In the genomic region with DNA sequence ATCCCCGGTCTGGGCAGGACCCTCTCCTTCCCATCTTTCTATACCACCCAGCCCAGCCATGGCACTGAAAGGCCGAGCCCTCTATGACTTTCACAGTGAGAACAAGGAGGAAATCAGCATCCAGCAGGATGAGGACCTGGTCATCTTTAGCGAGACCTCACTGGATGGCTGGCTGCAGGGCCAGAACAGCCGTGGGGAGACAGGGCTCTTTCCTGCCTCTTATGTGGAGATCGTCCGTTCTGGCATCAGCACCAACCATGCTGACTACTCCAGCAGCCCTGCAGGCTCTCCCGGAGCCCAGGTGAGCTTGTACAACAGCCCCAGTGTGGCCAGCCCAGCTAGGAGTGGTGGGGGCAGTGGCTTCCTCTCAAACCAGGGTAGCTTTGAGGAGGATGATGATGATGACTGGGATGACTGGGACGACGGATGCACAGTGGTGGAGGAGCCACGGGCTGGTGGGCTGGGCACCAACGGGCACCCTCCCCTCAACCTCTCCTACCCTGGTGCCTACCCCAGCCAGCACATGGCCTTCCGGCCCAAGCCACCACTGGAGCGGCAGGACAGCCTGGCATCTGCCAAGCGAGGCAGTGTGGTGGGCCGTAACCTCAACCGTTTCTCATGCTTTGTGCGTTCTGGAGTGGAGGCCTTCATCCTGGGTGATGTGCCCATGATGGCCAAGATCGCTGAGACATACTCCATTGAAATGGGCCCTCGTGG, we compare ENCODE assay signal across 10 cellular contexts. TPM values are rescaled to one million over a fixed set of nuclear protein-coding genes. Genes with fewer than 3 reads are reported as not detected.
A peak's percentile ranks its signal among the peaks of the same experiment; 100 is the strongest.
DNase-seq lines count a peak whose midpoint lies in the region; ATAC-seq, FAIRE-seq and TF ChIP-seq lines count a peak whose summit lies in the region.
"Had no signal": no experiment of that assay in that cellular context is flagged by ENCODE, and none has a peak within 500 bp of the region (broad histone marks: within the 10 kb centered on the region; RNA-seq: fewer than 3 reads in every experiment).

No MANE protein-coding gene starts in this region.

- no peak overlapping the region for H2AFZ ChIP-seq in K562 (ENCODE audit: low read depth, low read length)

- no peaks in the 10 kb centered on the region for H3K9me1 ChIP-seq in K562 (ENCODE audit: control insufficient read depth, insufficient read depth, low read length)

- intact Hi-C loops in K562 (cut with micrococcal nuclease), result no loop called here
- intact Hi-C loops in kidney (cut with DNase I), result no loop called here

- ATAC-seq in K562 (no peak), HG03571 (IDR thresholded peaks at IDR 0.05; ENCODE audit: unreplicated experiment) (no peak), HG02763 (IDR thresholded peaks at IDR 0.05; ENCODE audit: unreplicated experiment) (no peak)

- BruUV-seq in K562 (replicated peaks; lab: Mats Ljungman, UMichigan), result no TSS peak

- POLR2A ChIA-PET in K562 (lab: Yijun Ruan, JAX), result interaction anchor here (1.0 to 4.3 kb wide), 3 partner anchors 8 to 195 kb away, joined by 3 to 20 read pairs (median 4); a partner anchor contains a TSS

- in situ Hi-C loops in K562 (cut with MboI), result no loop called here

- TF ChIP-seq POLR2A in K562 (conservative IDR thresholded peaks at IDR 0.05), result no peak

- TF ChIP-seq RAD21 in K562 (CRISPR knock-in tag; conservative IDR thresholded peaks at IDR 0.05 in 1 of 2, IDR thresholded peaks at IDR 0.05 in 1 of 2), result no peak

- H3K27ac ChIP-seq in K562 (ENCODE audit: extremely low read depth, low read depth, low read length) (no peak overlapping the region), kidney (ENCODE audit: low read depth in 2 of 2, low read length in 2 of 2) (peak overlapping the region; percentile 96), stomach smooth muscle (ENCODE audit: low read length) (peak overlapping the region; percentile 97)
- H3K27ac ChIP-seq: HL-60 had no signal

- H3K4me2 ChIP-seq in K562 (ENCODE audit: insufficient read depth, low read length), result peak overlapping the region; percentile 96

- 80% methylated on average over 18 of the region's 19 CpGs for WGBS in K562 (ENCODE audit: insufficient coverage, low coverage, missing lambda C conversion rate)

- H3K79me2 ChIP-seq in K562 (ENCODE audit: control insufficient read depth, insufficient read depth, low read length), result peaks cover 72% of the 10 kb centered on the region

- H3K4me1 ChIP-seq in K562 (replicated peaks in 1 of 2; ENCODE audit: control insufficient read depth in 2 of 2, insufficient read depth in 2 of 2, low read length in 2 of 2), result peaks cover 50 to 68% of the 10 kb centered on the region in 2 experiments
- peaks cover 38 to 53% of the 10 kb centered on the region in 2 donors for H3K4me1 ChIP-seq in kidney (ENCODE audit: control insufficient read depth in 1 of 2, insufficient read depth in 1 of 2, low read depth in 1 of 2, low read length in 2 of 2)
- H3K4me1 ChIP-seq in stomach smooth muscle (ENCODE audit: control insufficient read depth, insufficient read depth, low read length), result peaks cover 66% of the 10 kb centered on the region

- H3K9ac ChIP-seq in K562 (ENCODE audit: insufficient read depth in 1 of 2, low read depth in 2 of 2, low read length in 2 of 2), result peak overlapping the region; percentile 86 to 97; a peak in 3 of 4 replicates
- peak overlapping the region; percentile 49 to 99 for H3K9ac ChIP-seq in kidney (ENCODE audit: low read length in 2 of 2)
- H3K9ac ChIP-seq in stomach smooth muscle (ENCODE audit: low read length in 2 of 2), result peak overlapping the region; percentile 77 to 90

- no peak for DNase-seq in LNCaP clone FGC (ENCODE audit: low read depth)
- no peak for DNase-seq in K562 (ENCODE audit: extremely low read depth in 1 of 4, low spot score in 3 of 4)
- no peak for DNase-seq in kidney
- no peak for DNase-seq in hypothalamus (lab: John Stamatoyannopoulos, UW)
- no peak for DNase-seq in middle frontal gyrus (ENCODE audit: extremely low spot score, low spot score)
- DNase-seq: stimulated activated CD4-positive, alpha-beta T cell treated with anti-CD3 and anti-CD28 coated beads, Interleukin-4, amount 100 ng/mL, for 4 hours had no signal

- H3K27me3 ChIP-seq in K562 (ENCODE audit: control insufficient read depth in 2 of 2, insufficient read depth in 2 of 2, low read length in 2 of 2) (no peaks in the 10 kb centered on the region), stomach smooth muscle (ENCODE audit: control insufficient read depth in 1 of 2, insufficient read depth in 2 of 2, low read length in 2 of 2) (no peaks in the 10 kb centered on the region)

- H3K9me3 ChIP-seq in K562 (replicated peaks; ENCODE audit: control insufficient read depth, insufficient read depth, low read depth, low read length) (no peaks in the 10 kb centered on the region), kidney (ENCODE audit: control insufficient read depth in 1 of 2, low read length in 2 of 2) (no peaks in the 10 kb centered on the region), stomach smooth muscle (ENCODE audit: control insufficient read depth in 2 of 2, low read length in 2 of 2) (no peaks in the 10 kb centered on the region)

- no peak for TF ChIP-seq EP300 in K562 (IDR thresholded peaks at IDR 0.05; ENCODE audit: low read length)

- peaks cover 18% of the 10 kb centered on the region; the same call in 2 of the 3 replicates for H3K36me3 ChIP-seq in K562 (ENCODE audit: control insufficient read depth, insufficient read depth, low read length)
- H3K36me3 ChIP-seq in kidney (ENCODE audit: control insufficient read depth in 1 of 2, insufficient read depth in 2 of 2, low read length in 2 of 2), result peaks cover 0 to 6% of the 10 kb centered on the region in 2 donors
- H3K36me3 ChIP-seq in stomach smooth muscle (ENCODE audit: control insufficient read depth in 2 of 2, insufficient read depth in 2 of 2, low read length in 2 of 2), result peaks cover 3 to 7% of the 10 kb centered on the region in 2 donors

- FAIRE-seq in K562 (lab: Jason Lieb, UNC) (no peak), kidney (lab: Jason Lieb, UNC) (no peak)

- H3K4me3 ChIP-seq in LNCaP clone FGC (ENCODE audit: low read depth, low read length), result peak overlapping the region; percentile 91
- peak overlapping the region; percentile 79 for H3K4me3 ChIP-seq in K562
- peak overlapping the region; percentile 93 to 96 for H3K4me3 ChIP-seq in kidney (ENCODE audit: low read length in 2 of 2)
- H3K4me3 ChIP-seq in stomach smooth muscle (ENCODE audit: low read length in 2 of 2), result peak overlapping the region; percentile 61 to 95

- H4K20me1 ChIP-seq in K562 (replicated peaks; ENCODE audit: control insufficient read depth, insufficient read depth, low read length), result no peaks in the 10 kb centered on the region

- CTCF ChIA-PET in K562 (lab: Yijun Ruan, JAX; ENCODE audit: low intra/inter-chr PET ratio), result no interaction called here

- TF ChIP-seq CTCF in LNCaP clone FGC (IDR thresholded peaks at IDR 0.05; ENCODE audit: control insufficient read depth, extremely low read depth, insufficient read depth) (no peak), K562 (IDR thresholded peaks at IDR 0.05 in 2 of 3, conservative IDR thresholded peaks at IDR 0.05 in 1 of 3; ENCODE audit: insufficient read depth in 2 of 3, low read depth in 1 of 3, low read length in 3 of 3) (no peak), kidney (IDR thresholded peaks at IDR 0.05; ENCODE audit: borderline replicate concordance, extremely low read depth, insufficient read depth) (no peak)

RNA-seq across cellular contexts. Expression of a gene that starts 1.5 kb away (rescaled TPM):
- total RNA-seq in K562 (2011; cell fraction: chromatin; rRNA removed; ENCODE audit: low replicate concordance), result 12.7 and 30.2 TPM in 2 replicates
- total RNA-seq in K562 (2011; cell fraction: nucleolus; rRNA removed), result 20.0 and 22.7 TPM in 2 replicates
- 17.2 and 19.9 TPM in 2 replicates for total RNA-seq in K562 (2011; cell fraction: nucleoplasm; rRNA removed)
- total RNA-seq in K562 (2014; rRNA removed), result 10.0 and 13.0 TPM in 2 replicates
- 4.3 and 4.7 TPM in 2 replicates for total RNA-seq in K562 (2014; rRNA removed; fragmentation: Illumina TruSeq; extraction: Trizol)
- total RNA-seq in K562 (2015; rRNA removed; fragmentation: Illumina TruSeq; extraction: Trizol), result 8.3 and 8.8 TPM in 2 replicates
- 14.1 and 14.8 TPM in 2 replicates for total RNA-seq in K562 (2021)
- 7.9 and 8.2 TPM in 2 replicates for polyA plus RNA-seq in K562 (2011; rRNA removed)
- 9.2 and 11.6 TPM in 2 replicates for polyA plus RNA-seq in K562 (2011; cell fraction: cytosol; rRNA removed)
- 16.8 and 25.3 TPM in 2 replicates for polyA plus RNA-seq in K562 (2011; cell fraction: nucleus; rRNA removed)
- 11.0 and 16.8 TPM in 2 replicates for polyA plus RNA-seq in K562 (2012)
- 10.1 TPM in 2 replicates for polyA plus RNA-seq in K562 (2014; fragmentation: Illumina TruSeq; extraction: Trizol)
- polyA plus RNA-seq in K562 (2014; fragmentation: Nextera tagmentation; extraction: Ambion mirVana), result 1 to 10 TPM; 1.4 to 1.8 TPM
- 7.5 and 8.3 TPM in 2 replicates for polyA plus RNA-seq in K562 (2014; rRNA removed)
- 10.9 and 12.8 TPM in 2 replicates for polyA minus RNA-seq in K562 (2011; rRNA and poly(A)+ RNA removed)
- polyA minus RNA-seq in K562 (2011; cell fraction: cytosol; rRNA and poly(A)+ RNA removed), result 11.5 and 12.8 TPM in 2 replicates
- polyA minus RNA-seq in K562 (2011; cell fraction: nucleus; rRNA and poly(A)+ RNA removed), result 10.5 and 12.7 TPM in 2 replicates
- total RNA-seq in kidney, result 20.2 TPM
- 14.2 TPM for polyA plus RNA-seq in kidney (ENCODE audit: insufficient read depth, low read depth, low replicate concordance)

RNA-seq across cellular contexts. Expression of a gene that starts 9.2 kb away (rescaled TPM):
- 30.2 and 42.6 TPM in 2 replicates for total RNA-seq in K562 (2011; cell fraction: chromatin; rRNA removed; ENCODE audit: low replicate concordance)
- total RNA-seq in K562 (2011; cell fraction: nucleolus; rRNA removed), result 67.6 and 76.2 TPM in 2 replicates
- total RNA-seq in K562 (2011; cell fraction: nucleoplasm; rRNA removed), result 56.2 and 65.3 TPM in 2 replicates
- 140 and 159 TPM in 2 replicates for total RNA-seq in K562 (2014; rRNA removed)
- total RNA-seq in K562 (2014; rRNA removed; fragmentation: Illumina TruSeq; extraction: Trizol), result 74.4 and 74.6 TPM in 2 replicates
- 87.6 and 93.6 TPM in 2 replicates for total RNA-seq in K562 (2015; rRNA removed; fragmentation: Illumina TruSeq; extraction: Trizol)
- 113 and 124 TPM in 2 replicates for total RNA-seq in K562 (2021)
- 58.5 and 68.3 TPM in 2 replicates for polyA plus RNA-seq in K562 (2011; rRNA removed)
- 92.2 and 249 TPM in 2 replicates for polyA plus RNA-seq in K562 (2011; cell fraction: cytosol; rRNA removed)
- polyA plus RNA-seq in K562 (2011; cell fraction: nucleus; rRNA removed), result 55.6 and 61.8 TPM in 2 replicates
- polyA plus RNA-seq in K562 (2012), result 84.1 and 118 TPM in 2 replicates
- polyA plus RNA-seq in K562 (2014; fragmentation: Illumina TruSeq; extraction: Trizol), result 44.5 and 47.1 TPM in 2 replicates
- 10 to 100 TPM; 14.5 to 15.5 TPM for polyA plus RNA-seq in K562 (2014; fragmentation: Nextera tagmentation; extraction: Ambion mirVana)
- polyA plus RNA-seq in K562 (2014; rRNA removed), result 160 and 161 TPM in 2 replicates
- polyA minus RNA-seq in K562 (2011; rRNA and poly(A)+ RNA removed), result 15.4 and 19.4 TPM in 2 replicates
- polyA minus RNA-seq in K562 (2011; cell fraction: cytosol; rRNA and poly(A)+ RNA removed), result 32.6 and 34.2 TPM in 2 replicates
- polyA minus RNA-seq in K562 (2011; cell fraction: nucleus; rRNA and poly(A)+ RNA removed), result 26.5 and 42.5 TPM in 2 replicates
- total RNA-seq in kidney, result 52.0 TPM
- 95.0 TPM for polyA plus RNA-seq in kidney (ENCODE audit: insufficient read depth, low read depth, low replicate concordance)

RNA-seq across cellular contexts. Expression of a gene that starts 23.7 kb away (rescaled TPM):
- 34.5 and 36.5 TPM in 2 replicates for total RNA-seq in K562 (2011; cell fraction: chromatin; rRNA removed; ENCODE audit: low replicate concordance)
- 19.9 and 23.8 TPM in 2 replicates for total RNA-seq in K562 (2011; cell fraction: nucleolus; rRNA removed)
- total RNA-seq in K562 (2011; cell fraction: nucleoplasm; rRNA removed), result 23.1 and 26.6 TPM in 2 replicates
- 32.2 and 33.0 TPM in 2 replicates for total RNA-seq in K562 (2014; rRNA removed)
- total RNA-seq in K562 (2014; rRNA removed; fragmentation: Illumina TruSeq; extraction: Trizol), result 39.5 and 41.6 TPM in 2 replicates
- 36.9 and 40.0 TPM in 2 replicates for total RNA-seq in K562 (2015; rRNA removed; fragmentation: Illumina TruSeq; extraction: Trizol)
- total RNA-seq in K562 (2021), result 36.6 and 38.3 TPM in 2 replicates
- 29.7 and 38.4 TPM in 2 replicates for polyA plus RNA-seq in K562 (2011; rRNA removed)
- polyA plus RNA-seq in K562 (2011; cell fraction: cytosol; rRNA removed), result 17.4 and 23.6 TPM in 2 replicates
- polyA plus RNA-seq in K562 (2011; cell fraction: nucleus; rRNA removed), result 17.4 and 19.5 TPM in 2 replicates
- polyA plus RNA-seq in K562 (2012), result 29.0 and 35.1 TPM in 2 replicates
- polyA plus RNA-seq in K562 (2014; fragmentation: Illumina TruSeq; extraction: Trizol), result 40.9 and 45.0 TPM in 2 replicates
- polyA plus RNA-seq in K562 (2014; fragmentation: Nextera tagmentation; extraction: Ambion mirVana), result 10 to 100 TPM; 69.3 to 78.3 TPM
- 38.0 and 42.5 TPM in 2 replicates for polyA plus RNA-seq in K562 (2014; rRNA removed)
- polyA minus RNA-seq in K562 (2011; rRNA and poly(A)+ RNA removed), result 35.1 and 36.0 TPM in 2 replicates
- 16.3 and 20.6 TPM in 2 replicates for polyA minus RNA-seq in K562 (2011; cell fraction: cytosol; rRNA and poly(A)+ RNA removed)
- polyA minus RNA-seq in K562 (2011; cell fraction: nucleus; rRNA and poly(A)+ RNA removed), result 10.6 and 18.4 TPM in 2 replicates
- total RNA-seq in kidney, result 24.1 TPM
- polyA plus RNA-seq in kidney (ENCODE audit: insufficient read depth, low read depth, low replicate concordance), result 37.4 TPM
